ENCODE assay signal across 19 cellular contexts in the genomic region with DNA sequence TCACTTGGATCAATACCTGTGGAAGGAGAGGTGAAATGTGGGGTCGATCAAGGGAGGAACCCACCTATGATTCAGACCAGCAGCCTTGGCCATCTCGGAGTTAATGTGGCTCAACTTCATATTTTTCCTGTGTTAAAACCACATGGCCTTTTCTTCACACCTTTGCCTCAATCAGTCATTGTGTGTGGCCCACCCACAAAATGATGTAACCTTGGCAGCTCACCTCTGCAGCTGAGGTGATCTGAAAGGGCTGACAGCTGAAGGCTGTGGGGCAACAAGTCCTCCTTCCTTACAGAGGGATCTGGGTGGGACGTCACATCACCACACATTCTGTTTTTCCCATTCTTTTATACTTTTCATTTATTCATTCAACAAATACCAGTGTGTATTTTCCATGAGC.
DNase-seq lines count a peak whose midpoint lies in the region; ATAC-seq and TF ChIP-seq lines count a peak whose summit lies in the region.
"Had no signal": no experiment of that assay in that cellular context is flagged by ENCODE, and none has a peak within 500 bp of the region (broad histone marks: within the 10 kb centered on the region; RNA-seq: fewer than 3 reads in every experiment).

No MANE protein-coding gene starts in this region.

- no peak for TF ChIP-seq POLR2A in gastroesophageal sphincter (IDR thresholded peaks at IDR 0.05)
- no peak for TF ChIP-seq POLR2A in erythroblast (IDR thresholded peaks at IDR 0.05; ENCODE audit: low read length)

- no peaks in the 10 kb centered on the region for H3K9me3 Mint-ChIP-seq in activated CD8-positive, alpha-beta T cell treated with anti-CD3 and anti-CD28 coated beads for 36 hours
- no peaks in the 10 kb centered on the region for H3K9me3 Mint-ChIP-seq in activated CD8-positive, alpha-beta T cell treated with anti-CD3 and anti-CD28 coated beads, Interleukin-2, amount 10 ng/mL, durations not matched to agents 7 days and 5 days (ENCODE audit: insufficient read depth)
- H3K9me3 Mint-ChIP-seq in nephron progenitor cell (no peaks in the 10 kb centered on the region), Calu3 (ENCODE audit: low read depth, unreplicated experiment) (no peaks in the 10 kb centered on the region)
- H3K9me3 Mint-ChIP-seq: CD8-positive, alpha-beta T cell had no signal

- TF ChIP-seq EP300 in gastroesophageal sphincter (IDR thresholded peaks at IDR 0.05): no peak

- peak overlapping the region; percentile 76 to 85 (median 76) for H3K27ac ChIP-seq in gastroesophageal sphincter
- H3K27ac ChIP-seq: BLaER1 had no signal

- CTCF ChIA-PET in activated CD8-positive, alpha-beta T cell treated with anti-CD3 and anti-CD28 coated beads for 36 hours (lab: Charles Lee): interaction anchor here (1.0 kb wide), 1 partner anchor 488 kb away, joined by 3 read pairs; no protein-coding TSS in a partner anchor
- CTCF ChIA-PET in activated CD8-positive, alpha-beta T cell treated with anti-CD3 and anti-CD28 coated beads, Interleukin-2, amount 10 ng/mL, durations not matched to agents 7 days and 5 days (lab: Charles Lee): no interaction called here
- CTCF ChIA-PET in Calu3 (lab: Charles Lee): no interaction called here

- no peak overlapping the region for H3K4me3 Mint-ChIP-seq in activated CD8-positive, alpha-beta T cell treated with anti-CD3 and anti-CD28 coated beads for 36 hours
- no peak overlapping the region for H3K4me3 Mint-ChIP-seq in activated CD8-positive, alpha-beta T cell treated with anti-CD3 and anti-CD28 coated beads, Interleukin-2, amount 10 ng/mL, durations not matched to agents 7 days and 5 days
- H3K4me3 Mint-ChIP-seq in nephron progenitor cell (no peak overlapping the region), Calu3 (ENCODE audit: low read depth, unreplicated experiment) (no peak overlapping the region)
- H3K4me3 Mint-ChIP-seq: CD8-positive, alpha-beta T cell had no signal

- WGBS in gastroesophageal sphincter (ENCODE audit: low coverage in 1 of 2), 2 donors: 55 to 100% methylated on average over 2 of the region's 3 CpGs

- peaks cover 5% of the 10 kb centered on the region for H3K4me1 Mint-ChIP-seq in activated CD8-positive, alpha-beta T cell treated with anti-CD3 and anti-CD28 coated beads for 36 hours (ENCODE audit: low read depth)
- H3K4me1 Mint-ChIP-seq in activated CD8-positive, alpha-beta T cell treated with anti-CD3 and anti-CD28 coated beads, Interleukin-2, amount 10 ng/mL, durations not matched to agents 7 days and 5 days (ENCODE audit: low read depth): no peaks in the 10 kb centered on the region
- H3K4me1 Mint-ChIP-seq in nephron progenitor cell (peaks cover 32% of the 10 kb centered on the region), Calu3 (ENCODE audit: low read depth, unreplicated experiment) (no peaks in the 10 kb centered on the region)

- H3K27me3 Mint-ChIP-seq in activated CD8-positive, alpha-beta T cell treated with anti-CD3 and anti-CD28 coated beads for 36 hours: peaks cover 11% of the 10 kb centered on the region
- H3K27me3 Mint-ChIP-seq in activated CD8-positive, alpha-beta T cell treated with anti-CD3 and anti-CD28 coated beads, Interleukin-2, amount 10 ng/mL, durations not matched to agents 7 days and 5 days (ENCODE audit: low read depth): peaks cover 3% of the 10 kb centered on the region
- H3K27me3 Mint-ChIP-seq in nephron progenitor cell (ENCODE audit: low read depth, poor library complexity): peaks cover 3% of the 10 kb centered on the region
- no peaks in the 10 kb centered on the region for H3K27me3 Mint-ChIP-seq in Calu3 (ENCODE audit: unreplicated experiment)

- H3K4me3 ChIP-seq in gastroesophageal sphincter: no peak overlapping the region
- H3K4me3 ChIP-seq: BLaER1, K562 had no signal

- intact Hi-C loops in activated CD8-positive, alpha-beta T cell treated with anti-CD3 and anti-CD28 coated beads for 36 hours (cut with micrococcal nuclease): no loop called here
- intact Hi-C loops in Calu3 (cut with micrococcal nuclease; ENCODE audit: unreplicated experiment): no loop called here

- POLR2A ChIA-PET in activated CD8-positive, alpha-beta T cell treated with anti-CD3 and anti-CD28 coated beads for 36 hours (lab: Charles Lee): no interaction called here
- POLR2A ChIA-PET in activated CD8-positive, alpha-beta T cell treated with anti-CD3 and anti-CD28 coated beads, Interleukin-2, amount 10 ng/mL, durations not matched to agents 7 days and 5 days (lab: Charles Lee): interaction anchor here (0.6 kb wide), 1 partner anchor 68 kb away, joined by 3 read pairs; no protein-coding TSS in a partner anchor

- peak; percentile 45 for ATAC-seq in activated CD8-positive, alpha-beta T cell treated with anti-CD3 and anti-CD28 coated beads for 36 hours
- ATAC-seq in activated CD8-positive, alpha-beta T cell treated with anti-CD3 and anti-CD28 coated beads, Interleukin-2, amount 10 ng/mL, durations not matched to agents 7 days and 5 days: no peak
- peak; percentile 5 for ATAC-seq in GM21786 (IDR thresholded peaks at IDR 0.05; ENCODE audit: unreplicated experiment)
- no peak for ATAC-seq in gastroesophageal sphincter
- no peak for ATAC-seq in HG02759 (IDR thresholded peaks at IDR 0.05; ENCODE audit: unreplicated experiment)
- ATAC-seq: CD8-positive, alpha-beta T cell; HCT116; K562; Panc1 had no signal

- DNase-seq in activated CD8-positive, alpha-beta T cell treated with anti-CD3 and anti-CD28 coated beads for 36 hours: peak; percentile 20
- no peak for DNase-seq in activated CD8-positive, alpha-beta T cell treated with anti-CD3 and anti-CD28 coated beads, Interleukin-2, amount 10 ng/mL, durations not matched to agents 7 days and 5 days
- DNase-seq in nephron progenitor cell (no peak), erythroblast (lab: John Stamatoyannopoulos, UW) (no peak), Calu3 (no peak)
- DNase-seq: CD8-positive, alpha-beta T cell; DMS79; NCI-H1436; NCI-H2081; NCI-H510A treated with DMSO at 0.1 percent for 48 hours; NCI-H82; Right ventricle myocardium superior had no signal

- H3K9me3 ChIP-seq in gastroesophageal sphincter: no peaks in the 10 kb centered on the region
- H3K9me3 ChIP-seq: BLaER1 had no signal

- peaks cover 0 to 36% (median 4%) of the 10 kb centered on the region in 3 donors for H3K4me1 ChIP-seq in gastroesophageal sphincter
- H3K4me1 ChIP-seq: BLaER1 had no signal

- no peaks in the 10 kb centered on the region for H3K36me3 ChIP-seq in gastroesophageal sphincter
- H3K36me3 ChIP-seq: BLaER1 had no signal

- no peak overlapping the region for H3K27ac Mint-ChIP-seq in activated CD8-positive, alpha-beta T cell treated with anti-CD3 and anti-CD28 coated beads for 36 hours
- no peak overlapping the region for H3K27ac Mint-ChIP-seq in activated CD8-positive, alpha-beta T cell treated with anti-CD3 and anti-CD28 coated beads, Interleukin-2, amount 10 ng/mL, durations not matched to agents 7 days and 5 days
- H3K27ac Mint-ChIP-seq in nephron progenitor cell (peak overlapping the region; percentile 51), Calu3 (ENCODE audit: unreplicated experiment) (no peak overlapping the region)
- H3K27ac Mint-ChIP-seq: CD8-positive, alpha-beta T cell had no signal

- H3K27me3 ChIP-seq in gastroesophageal sphincter: no peaks in the 10 kb centered on the region
- H3K27me3 ChIP-seq: BLaER1 had no signal

- TF ChIP-seq CTCF in activated CD8-positive, alpha-beta T cell treated with anti-CD3 and anti-CD28 coated beads for 36 hours (IDR thresholded peaks at IDR 0.05): no peak
- TF ChIP-seq CTCF in gastroesophageal sphincter (IDR thresholded peaks at IDR 0.05): no peak
- TF ChIP-seq CTCF in nephron progenitor cell (IDR thresholded peaks at IDR 0.05): no peak
- no peak for TF ChIP-seq CTCF in Calu3 (IDR thresholded peaks at IDR 0.05; ENCODE audit: unreplicated experiment)

- no peaks in the 10 kb centered on the region for H3K36me3 Mint-ChIP-seq in activated CD8-positive, alpha-beta T cell treated with anti-CD3 and anti-CD28 coated beads for 36 hours (ENCODE audit: low read depth)
- H3K36me3 Mint-ChIP-seq in activated CD8-positive, alpha-beta T cell treated with anti-CD3 and anti-CD28 coated beads, Interleukin-2, amount 10 ng/mL, durations not matched to agents 7 days and 5 days (ENCODE audit: low read depth): no peaks in the 10 kb centered on the region
- H3K36me3 Mint-ChIP-seq in nephron progenitor cell (ENCODE audit: low read depth) (no peaks in the 10 kb centered on the region), Calu3 (ENCODE audit: insufficient read depth, unreplicated experiment) (no peaks in the 10 kb centered on the region)
- H3K36me3 Mint-ChIP-seq: CD8-positive, alpha-beta T cell had no signal

- BruUV-seq in Calu3 (replicated peaks; lab: Mats Ljungman, UMichigan): no TSS peak

Comparison
In these comparisons a context has a peak if more than half of its experiments do, and no peak if none do; other contexts are left out.
1. ATAC-seq: peak in activated CD8-positive, alpha-beta T cell treated with anti-CD3 and anti-CD28 coated beads for 36 hours (single experiment) and GM21786 (single experiment); none in activated CD8-positive, alpha-beta T cell treated with anti-CD3 and anti-CD28 coated beads, Interleukin-2, amount 10 ng/mL, durations not matched to agents 7 days and 5 days (single experiment), gastroesophageal sphincter (single experiment) and HG02759 (single experiment).